In the genomic region with DNA sequence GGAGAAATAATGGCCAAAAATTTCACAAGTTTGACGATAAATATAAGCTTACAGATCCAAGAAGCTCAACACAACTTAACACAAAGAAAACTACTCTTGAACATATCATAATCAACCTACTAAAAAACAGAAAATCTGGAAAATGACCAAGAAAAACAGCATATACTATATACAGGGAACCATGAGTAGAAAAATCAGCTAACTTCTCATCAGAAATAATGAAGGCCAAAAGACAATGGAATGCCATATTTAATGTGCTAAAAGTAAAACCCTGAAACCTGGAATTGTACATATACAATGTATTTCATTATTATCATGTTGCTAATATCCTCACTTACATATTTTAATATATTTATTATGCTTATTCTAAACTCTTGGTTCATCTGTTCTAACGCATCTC, we compare ENCODE assay signal across 3 cellular contexts.
TF ChIP-seq lines count a peak whose summit lies in the region.

No MANE protein-coding gene starts in this region.

TF ChIP-seq in HepG2, 621 proteins besides CTCF, POLR2A, EP300 and RAD21:
- TF ChIP-seq TP53 (CRISPR knock-in tag; conservative IDR thresholded peaks at IDR 0.05) (no peak), ZNF317 (CRISPR knock-in tag; IDR thresholded peaks at IDR 0.05) (peak; percentile 94), SSRP1 (CRISPR knock-in tag; IDR thresholded peaks at IDR 0.05) (no peak), ZNF33B (CRISPR knock-in tag; IDR thresholded peaks at IDR 0.05) (no peak)

TF ChIP-seq in WTC11, 78 proteins besides CTCF, POLR2A, EP300 and RAD21:
- TF ChIP-seq CREM (CRISPR knock-in tag; IDR thresholded peaks at IDR 0.05) (no peak), TP53 (CRISPR knock-in tag; IDR thresholded peaks at IDR 0.05) (no peak), ZNF317 (CRISPR knock-in tag; IDR thresholded peaks at IDR 0.05; ENCODE audit: borderline replicate concordance, low read depth) (peak; percentile 64; the same call in 1 of the 2 replicates)

TF ChIP-seq in K562, 482 proteins besides CTCF, POLR2A, EP300 and RAD21:
- TF ChIP-seq ZNF280A (IDR thresholded peaks at IDR 0.05; ENCODE audit: low read depth, partially characterized antibody): peak; percentile 41
- no peak for TF ChIP-seq PYGO2 (tag; IDR thresholded peaks at IDR 0.05)
- peak; percentile 79 for TF ChIP-seq TRIM28 (IDR thresholded peaks at IDR 0.05)
- peak in 1 of 2 experiments; percentile 83; a peak in 2 of 3 replicates for TF ChIP-seq CBX3 (IDR thresholded peaks at IDR 0.05; ENCODE audit: borderline replicate concordance in 1 of 2, low read length in 2 of 2)
- peak; percentile 43 to 57; a peak in 3 of 4 replicates for TF ChIP-seq TRIM24 (IDR thresholded peaks at IDR 0.05)
